Comparison of ENCODE assay signal across 9 cellular contexts in the genomic region with DNA sequence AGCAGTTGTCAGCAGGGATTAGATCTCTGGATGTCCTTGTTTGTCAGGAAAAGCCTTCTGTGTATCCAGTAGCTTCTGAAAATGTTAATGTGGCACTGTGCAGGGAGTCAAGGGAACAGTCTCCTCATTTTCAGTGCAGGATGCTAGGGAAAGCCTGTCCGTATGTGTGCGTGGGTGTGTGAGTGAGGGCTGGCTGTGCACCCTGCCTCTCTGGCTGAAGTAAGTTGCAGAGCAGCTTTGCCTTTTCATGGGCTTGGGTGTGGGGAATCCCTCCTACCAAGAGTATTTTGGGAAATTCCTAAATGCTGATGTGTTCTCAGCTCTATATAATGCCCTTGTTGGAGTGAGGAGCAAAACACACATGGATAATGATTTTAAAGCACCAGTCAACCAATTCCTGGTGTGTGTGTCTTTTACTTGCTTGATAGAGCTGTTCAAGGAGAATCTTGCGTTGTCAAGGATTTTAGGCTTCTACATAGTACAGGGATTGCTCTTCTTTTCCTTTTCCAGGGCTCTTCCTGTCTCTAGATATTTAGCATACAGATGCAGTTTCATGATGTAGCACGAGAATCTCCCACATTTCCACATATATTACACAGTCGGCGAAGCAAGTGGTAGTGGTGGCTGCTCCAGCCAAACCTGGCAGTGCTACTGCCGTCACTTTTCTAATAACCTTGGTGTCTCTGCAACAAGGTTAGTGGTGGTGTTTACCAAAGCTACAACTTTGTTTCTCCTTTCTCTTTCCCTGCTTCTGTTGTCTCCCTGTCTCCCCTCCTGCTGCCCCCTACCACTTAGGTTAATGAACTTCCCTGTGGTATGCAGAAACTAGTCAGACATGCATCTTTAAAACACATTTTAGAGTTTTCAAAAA.
DNase-seq lines count a peak whose midpoint lies in the region; ATAC-seq and TF ChIP-seq lines count a peak whose summit lies in the region.
"Had no signal": no experiment of that assay in that cellular context is flagged by ENCODE, and none has a peak within 500 bp of the region (broad histone marks: within the 10 kb centered on the region; RNA-seq: fewer than 3 reads in every experiment).

No MANE protein-coding gene starts in this region.

- H3K9me2 ChIP-seq in GM23338 (ENCODE audit: insufficient read depth) = no peaks in the 10 kb centered on the region

- no peaks in the 10 kb centered on the region for H3F3A ChIP-seq in GM23338 (replicated peaks; ENCODE audit: low read depth)

- intact Hi-C loops in left ventricle myocardium superior (cut with micrococcal nuclease) = no loop called here

- H4K20me1 ChIP-seq in GM23338 (replicated peaks; ENCODE audit: insufficient read depth) = no peaks in the 10 kb centered on the region

- no peaks in the 10 kb centered on the region for H3K36me3 ChIP-seq in GM23338 (ENCODE audit: insufficient read depth)
- no peaks in the 10 kb centered on the region for H3K36me3 ChIP-seq in adipocyte (ENCODE audit: control insufficient read depth, insufficient read depth, low read length, severe bottlenecking)

- peaks cover 2% of the 10 kb centered on the region for H3K27me3 Mint-ChIP-seq in GM23338 (ENCODE audit: insufficient read depth, low read depth, poor library complexity)
- H3K27me3 Mint-ChIP-seq: central memory CD8-positive, alpha-beta T cell had no signal

- no peaks in the 10 kb centered on the region for H3K9me3 ChIP-seq in adipocyte (ENCODE audit: control insufficient read depth, low read length)

- H3K36me3 Mint-ChIP-seq in GM23338 (ENCODE audit: low read depth) = no peaks in the 10 kb centered on the region; the same call in 2 of the 3 replicates

- H3K27me3 ChIP-seq in GM23338 (ENCODE audit: insufficient read depth) (no peaks in the 10 kb centered on the region), adipocyte (replicated peaks; ENCODE audit: control insufficient read depth, insufficient read depth, low read length) (no peaks in the 10 kb centered on the region)

- H3K4me2 ChIP-seq in GM23338 = peak overlapping the region; percentile 48

- H3K4me1 ChIP-seq in GM23338 (ENCODE audit: insufficient read depth) (peaks cover 46% of the 10 kb centered on the region), adipocyte (ENCODE audit: control insufficient read depth, insufficient read depth, low read length) (peaks cover 15% of the 10 kb centered on the region)

- H3K27ac Mint-ChIP-seq in GM23338 = peak overlapping the region; percentile 71

- H3K9ac ChIP-seq in adipocyte (ENCODE audit: low read length) = no peak overlapping the region

- ATAC-seq in GM23338 (peak; percentile 89), left ventricle myocardium superior (peak; percentile 87), GM19023 (IDR thresholded peaks at IDR 0.05; ENCODE audit: unreplicated experiment) (no peak), GM18868 (IDR thresholded peaks at IDR 0.05; ENCODE audit: unreplicated experiment) (no peak), HG03039 (IDR thresholded peaks at IDR 0.05; ENCODE audit: unreplicated experiment) (no peak)

- H3K79me2 ChIP-seq in GM23338 (replicated peaks; ENCODE audit: insufficient read depth) = peaks cover 82% of the 10 kb centered on the region

- no peak overlapping the region for H3K4me3 ChIP-seq in GM23338
- peak overlapping the region; percentile 40 for H3K4me3 ChIP-seq in adipocyte (ENCODE audit: low read length)
- H3K4me3 ChIP-seq in retinal pigment epithelial cell (ENCODE audit: low read length) = no peak overlapping the region

- TF ChIP-seq CTCF in GM23338 (conservative IDR thresholded peaks at IDR 0.05; ENCODE audit: low read depth in 2 of 2) = no peak
- TF ChIP-seq CTCF in retinal pigment epithelial cell (conservative IDR thresholded peaks at IDR 0.05; ENCODE audit: low read depth, low read length) = no peak
- TF ChIP-seq CTCF in GM20000 (IDR thresholded peaks at IDR 0.05; ENCODE audit: extremely low read depth, missing control alignments) = no peak

- DNase-seq in GM23338 (ENCODE audit: low spot score) (peak; percentile 76), adipocyte (ENCODE audit: low read depth) (peak; percentile 88), left ventricle myocardium superior (peak; percentile 67), retinal pigment epithelial cell (ENCODE audit: low read depth) (peak; percentile 24), GM20000 (ENCODE audit: low spot score) (no peak)

- peak overlapping the region; percentile 26; the same call in 1 of the 3 replicates for H3K4me3 Mint-ChIP-seq in GM23338
- H3K4me3 Mint-ChIP-seq: central memory CD8-positive, alpha-beta T cell had no signal

- H2AFZ ChIP-seq in GM23338 = no peak overlapping the region

- H3K4me1 Mint-ChIP-seq in GM23338 = peaks cover 54% of the 10 kb centered on the region

- no peaks in the 10 kb centered on the region for H3K9me3 Mint-ChIP-seq in GM23338
- H3K9me3 Mint-ChIP-seq: central memory CD8-positive, alpha-beta T cell had no signal

- peak overlapping the region; percentile 82 for H3K27ac ChIP-seq in GM23338 (ENCODE audit: low read depth)

TF ChIP-seq in GM23338, 12 proteins besides CTCF, POLR2A, EP300 and RAD21:
- TF ChIP-seq ZNF462 (CRISPR knock-in tag; IDR thresholded peaks at IDR 0.05) (no peak), ZNF114 (CRISPR knock-in tag; IDR thresholded peaks at IDR 0.05) (no peak), NANOG (IDR thresholded peaks at IDR 0.05; ENCODE audit: borderline replicate concordance) (no peak), JUNB (IDR thresholded peaks at IDR 0.05; ENCODE audit: unreplicated experiment) (no peak), ETS1 (IDR thresholded peaks at IDR 0.05) (no peak)
TF ChIP-seq in GM23338: peak in this region for 0.

Comparison
In these comparisons a context has a peak if more than half of its experiments do, and no peak if none do; other contexts are left out.
1. ATAC-seq: peak in GM23338 (single experiment) and left ventricle myocardium superior (single experiment); none in GM19023 (single experiment), GM18868 (single experiment) and HG03039 (single experiment).